ENCODE assay signal across 17 cellular contexts in genomic region chr10:104262055-104262454, GRCh38. TPM values are rescaled to one million over a fixed set of nuclear protein-coding genes. Genes with fewer than 3 reads are reported as not detected.
A peak's percentile ranks its signal among the peaks of the same experiment; 100 is the strongest.
DNase-seq lines count a peak whose midpoint lies in the region; ATAC-seq and TF ChIP-seq lines count a peak whose summit lies in the region.
"Had no signal": no experiment of that assay in that cellular context is flagged by ENCODE, and none has a peak within 500 bp of the region (broad histone marks: within the 10 kb centered on the region; RNA-seq: fewer than 3 reads in every experiment).

No MANE protein-coding gene starts in this region.

- CTCF ChIA-PET in activated CD4-positive, alpha-beta memory T cell treated with anti-CD3 and anti-CD28 coated beads, Interleukin-2, amount 10 ng/mL, durations not matched to agents 7 days and 5 days (lab: Charles Lee), result interaction anchor here (1.2 to 6.1 kb wide), 3 partner anchors 13 to 88 kb away, joined by 3 to 35 read pairs (median 5); no protein-coding TSS in a partner anchor
- CTCF ChIA-PET in Calu3 (lab: Charles Lee), result no interaction called here

- POLR2A ChIA-PET in activated CD4-positive, alpha-beta memory T cell treated with anti-CD3 and anti-CD28 coated beads, Interleukin-2, amount 10 ng/mL, durations not matched to agents 7 days and 5 days (lab: Charles Lee), result interaction anchor here (0.7 to 1.3 kb wide), 4 partner anchors 8 to 29 kb away, joined by 3 to 5 read pairs (median 3); no protein-coding TSS in a partner anchor

- H3K36me3 Mint-ChIP-seq in stimulated activated naive CD8-positive, alpha-beta T cell treated with anti-CD3 and anti-CD28 coated beads, Interleukin-15, Interleukin-2, amounts not matched to agents 100 ng/mL and 50 ng/mL, for 24 hours (ENCODE audit: low read depth), result peaks cover 94% of the 10 kb centered on the region
- peaks cover 81% of the 10 kb centered on the region for H3K36me3 Mint-ChIP-seq in activated CD4-positive, alpha-beta memory T cell treated with anti-CD3 and anti-CD28 coated beads, Interleukin-2, amount 10 ng/mL, durations not matched to agents 7 days and 5 days (ENCODE audit: low read depth)
- H3K36me3 Mint-ChIP-seq in Calu3 (ENCODE audit: insufficient read depth, unreplicated experiment), result peaks cover 17% of the 10 kb centered on the region

- peak overlapping the region; percentile 74 for H3K4me3 Mint-ChIP-seq in stimulated activated naive CD8-positive, alpha-beta T cell treated with anti-CD3 and anti-CD28 coated beads, Interleukin-15, Interleukin-2, amounts not matched to agents 100 ng/mL and 50 ng/mL, for 24 hours
- no peak overlapping the region for H3K4me3 Mint-ChIP-seq in activated CD4-positive, alpha-beta memory T cell treated with anti-CD3 and anti-CD28 coated beads, Interleukin-2, amount 10 ng/mL, durations not matched to agents 7 days and 5 days
- no peak overlapping the region for H3K4me3 Mint-ChIP-seq in Calu3 (ENCODE audit: low read depth, unreplicated experiment)
- H3K4me3 Mint-ChIP-seq: mesothelial cell of epicardium had no signal

- H3K27me3 Mint-ChIP-seq in stimulated activated naive CD8-positive, alpha-beta T cell treated with anti-CD3 and anti-CD28 coated beads, Interleukin-15, Interleukin-2, amounts not matched to agents 100 ng/mL and 50 ng/mL, for 24 hours, result no peaks in the 10 kb centered on the region
- H3K27me3 Mint-ChIP-seq in activated CD4-positive, alpha-beta memory T cell treated with anti-CD3 and anti-CD28 coated beads, Interleukin-2, amount 10 ng/mL, durations not matched to agents 7 days and 5 days, result no peaks in the 10 kb centered on the region
- no peaks in the 10 kb centered on the region for H3K27me3 Mint-ChIP-seq in Calu3 (ENCODE audit: unreplicated experiment)

- TF ChIP-seq CTCF in Calu3 (IDR thresholded peaks at IDR 0.05; ENCODE audit: unreplicated experiment), result no peak

- no peak for DNase-seq in stimulated activated naive CD8-positive, alpha-beta T cell treated with anti-CD3 and anti-CD28 coated beads, Interleukin-15, Interleukin-2, amounts not matched to agents 100 U/mL and 50 U/mL, for 24 hours
- no peak for DNase-seq in activated CD4-positive, alpha-beta memory T cell treated with anti-CD3 and anti-CD28 coated beads, Interleukin-2, amount 10 ng/mL, durations not matched to agents 7 days and 5 days
- no peak for DNase-seq in left cardiac atrium
- DNase-seq in Calu3, result no peak
- no peak for DNase-seq in NOMO-1 (lab: John Stamatoyannopoulos, UW; ENCODE audit: unreplicated experiment in 2 of 2)
- no peak for DNase-seq in NCI-H128 (lab: John Stamatoyannopoulos, UW; ENCODE audit: unreplicated experiment)
- DNase-seq: effector CD8-positive, alpha-beta T cell; MM.1S; NCI-H2081 treated with DMSO at 0.1 percent for 48 hours; NCI-H774; nucleus accumbens had no signal

- H3K9me3 Mint-ChIP-seq in stimulated activated naive CD8-positive, alpha-beta T cell treated with anti-CD3 and anti-CD28 coated beads, Interleukin-15, Interleukin-2, amounts not matched to agents 100 ng/mL and 50 ng/mL, for 24 hours, result no peaks in the 10 kb centered on the region
- no peaks in the 10 kb centered on the region for H3K9me3 Mint-ChIP-seq in activated CD4-positive, alpha-beta memory T cell treated with anti-CD3 and anti-CD28 coated beads, Interleukin-2, amount 10 ng/mL, durations not matched to agents 7 days and 5 days
- no peaks in the 10 kb centered on the region for H3K9me3 Mint-ChIP-seq in Calu3 (ENCODE audit: low read depth, unreplicated experiment)
- H3K9me3 Mint-ChIP-seq: mesothelial cell of epicardium had no signal

- intact Hi-C loops in left cardiac atrium (cut with DNase I) (no loop called here), Calu3 (cut with micrococcal nuclease; ENCODE audit: unreplicated experiment) (no loop called here)

- peaks cover 99% of the 10 kb centered on the region for H3K4me1 Mint-ChIP-seq in stimulated activated naive CD8-positive, alpha-beta T cell treated with anti-CD3 and anti-CD28 coated beads, Interleukin-15, Interleukin-2, amounts not matched to agents 100 ng/mL and 50 ng/mL, for 24 hours (ENCODE audit: low read depth)
- peaks cover 75% of the 10 kb centered on the region for H3K4me1 Mint-ChIP-seq in activated CD4-positive, alpha-beta memory T cell treated with anti-CD3 and anti-CD28 coated beads, Interleukin-2, amount 10 ng/mL, durations not matched to agents 7 days and 5 days
- H3K4me1 Mint-ChIP-seq in Calu3 (ENCODE audit: low read depth, unreplicated experiment), result peaks cover 34% of the 10 kb centered on the region

- BruUV-seq in Calu3 (replicated peaks; lab: Mats Ljungman, UMichigan), result no TSS peak

- ATAC-seq in stimulated activated naive CD8-positive, alpha-beta T cell treated with anti-CD3 and anti-CD28 coated beads, Interleukin-15, Interleukin-2, amounts not matched to agents 100 U/mL and 50 U/mL, for 24 hours, result no peak
- ATAC-seq in left cardiac atrium (peak; percentile 64 to 75), HG03442 (IDR thresholded peaks at IDR 0.05; ENCODE audit: unreplicated experiment) (no peak)
- ATAC-seq: gastroesophageal sphincter, GM12878 had no signal

- H3K27ac Mint-ChIP-seq in stimulated activated naive CD8-positive, alpha-beta T cell treated with anti-CD3 and anti-CD28 coated beads, Interleukin-15, Interleukin-2, amounts not matched to agents 100 ng/mL and 50 ng/mL, for 24 hours, result peak overlapping the region; percentile 93
- peak overlapping the region; percentile 11 for H3K27ac Mint-ChIP-seq in activated CD4-positive, alpha-beta memory T cell treated with anti-CD3 and anti-CD28 coated beads, Interleukin-2, amount 10 ng/mL, durations not matched to agents 7 days and 5 days
- no peak overlapping the region for H3K27ac Mint-ChIP-seq in Calu3 (ENCODE audit: unreplicated experiment)
- H3K27ac Mint-ChIP-seq: mesothelial cell of epicardium had no signal

RNA-seq across cellular contexts. Expression of gene GSTO2, which starts 6.9 kb away (rescaled TPM):
- total RNA-seq in activated CD4-positive, alpha-beta memory T cell treated with anti-CD3 and anti-CD28 coated beads, Interleukin-2, amount 10 ng/mL, durations not matched to agents 7 days and 5 days, result 1 to 10 TPM in 1 of 2 experiments, under 1 TPM in 1; 0.88 to 1.8 TPM
- under 1 TPM; 0.82 to 0.92 TPM for total RNA-seq in left cardiac atrium
- total RNA-seq in Calu3 (2022), result 25.7 and 26.7 TPM in 2 replicates
- total RNA-seq: skeletal muscle tissue had no signal

RNA-seq across cellular contexts. Expression of gene GSTO1, which starts 7.4 kb away (rescaled TPM):
- 100 to 1,000 TPM; 139 to 142 TPM for total RNA-seq in activated CD4-positive, alpha-beta memory T cell treated with anti-CD3 and anti-CD28 coated beads, Interleukin-2, amount 10 ng/mL, durations not matched to agents 7 days and 5 days
- 100 to 1,000 TPM; 134 to 255 TPM for total RNA-seq in left cardiac atrium
- 59.2 and 61.5 TPM in 2 replicates for total RNA-seq in Calu3 (2022)

RNA-seq across cellular contexts. Expression of gene CFAP43, which starts 29.9 kb away (rescaled TPM):
- total RNA-seq in activated CD4-positive, alpha-beta memory T cell treated with anti-CD3 and anti-CD28 coated beads, Interleukin-2, amount 10 ng/mL, durations not matched to agents 7 days and 5 days, result under 1 TPM; 0.18 to 0.25 TPM
- total RNA-seq in left cardiac atrium (under 1 TPM in 1 of 2 donors, not detected in 1; 0.29 TPM), Calu3 (2022) (0.94 and 1.1 TPM in 2 replicates)

Comparison
In these comparisons a context has a peak if more than half of its experiments do, and no peak if none do; other contexts are left out.
1. ATAC-seq: peak in left cardiac atrium (2 of 2); none in stimulated activated naive CD8-positive, alpha-beta T cell treated with anti-CD3 and anti-CD28 coated beads, Interleukin-15, Interleukin-2, amounts not matched to agents 100 U/mL and 50 U/mL, for 24 hours (single experiment) and HG03442 (single experiment).